ENCODE assay signal across 10 cellular contexts in genomic region chr10:72308320-72308987, GRCh38. TPM values are rescaled to one million over a fixed set of nuclear protein-coding genes. Genes with fewer than 3 reads are reported as not detected.
DNase-seq lines count a peak whose midpoint lies in the region; ATAC-seq and TF ChIP-seq lines count a peak whose summit lies in the region.
"Had no signal": no experiment of that assay in that cellular context is flagged by ENCODE, and none has a peak within 500 bp of the region (broad histone marks: within the 10 kb centered on the region; RNA-seq: fewer than 3 reads in every experiment).

No MANE protein-coding gene starts in this region.

- H3K9me3 Mint-ChIP-seq in activated CD8-positive, alpha-beta T cell treated with anti-CD3 and anti-CD28 coated beads, Interleukin-2, amount 10 ng/mL, durations not matched to agents 7 days and 5 days (ENCODE audit: insufficient read depth), result no peaks in the 10 kb centered on the region
- no peaks in the 10 kb centered on the region for H3K9me3 Mint-ChIP-seq in stimulated activated effector memory CD8-positive, alpha-beta T cell treated with anti-CD3 and anti-CD28 coated beads, Interleukin-12 subunit alpha, Interleukin-12 subunit beta, amount 100 ng/mL, for 72 hours
- H3K9me3 Mint-ChIP-seq: central memory CD8-positive, alpha-beta T cell had no signal

- no peak overlapping the region for H3K4me3 Mint-ChIP-seq in activated CD8-positive, alpha-beta T cell treated with anti-CD3 and anti-CD28 coated beads, Interleukin-2, amount 10 ng/mL, durations not matched to agents 7 days and 5 days
- no peak overlapping the region for H3K4me3 Mint-ChIP-seq in stimulated activated effector memory CD8-positive, alpha-beta T cell treated with anti-CD3 and anti-CD28 coated beads, Interleukin-12 subunit alpha, Interleukin-12 subunit beta, amount 100 ng/mL, for 72 hours
- H3K4me3 Mint-ChIP-seq: central memory CD8-positive, alpha-beta T cell had no signal

- no peaks in the 10 kb centered on the region for H3K27me3 ChIP-seq in heart right ventricle

- peak; percentile 71 for DNase-seq in AG10803 (ENCODE audit: low read depth)
- DNase-seq in HUDEP-2 (lab: John Stamatoyannopoulos, UW; ENCODE audit: unreplicated experiment in 76 of 76), result peak in 74 of 76 experiments; percentile 32 to 88 (median 74)
- DNase-seq in activated CD8-positive, alpha-beta T cell treated with anti-CD3 and anti-CD28 coated beads, Interleukin-2, amount 10 ng/mL, durations not matched to agents 7 days and 5 days, result peak; percentile 53
- DNase-seq in heart right ventricle, result peak; percentile 60 to 67
- DNase-seq in stimulated activated effector memory CD8-positive, alpha-beta T cell treated with anti-CD3 and anti-CD28 coated beads, Interleukin-12 subunit alpha, Interleukin-12 subunit beta, amount 100 ng/mL, for 72 hours (ENCODE audit: low spot score in 2 of 2), result no peak
- no peak for DNase-seq in DMS 273 treated with DMSO at 0.1 percent for 48 hours (lab: John Stamatoyannopoulos, UW)
- no peak for DNase-seq in iPS-NIHi7 (ENCODE audit: extremely low spot score)

- H3K36me3 ChIP-seq in heart right ventricle, result no peaks in the 10 kb centered on the region
- H3K36me3 ChIP-seq: thoracic aorta had no signal

- peak overlapping the region in 9 of 10 donors; percentile 5 to 80 (median 51) for H3K27ac ChIP-seq in heart right ventricle
- H3K27ac ChIP-seq: thoracic aorta had no signal

- 63% methylated on average over 7 of the region's 7 CpGs for WGBS in heart right ventricle, 2 donors

- peak overlapping the region; percentile 80 for H3K27ac Mint-ChIP-seq in activated CD8-positive, alpha-beta T cell treated with anti-CD3 and anti-CD28 coated beads, Interleukin-2, amount 10 ng/mL, durations not matched to agents 7 days and 5 days
- H3K27ac Mint-ChIP-seq in stimulated activated effector memory CD8-positive, alpha-beta T cell treated with anti-CD3 and anti-CD28 coated beads, Interleukin-12 subunit alpha, Interleukin-12 subunit beta, amount 100 ng/mL, for 72 hours, result peak overlapping the region; percentile 90

- POLR2A ChIA-PET in activated CD8-positive, alpha-beta T cell treated with anti-CD3 and anti-CD28 coated beads, Interleukin-2, amount 10 ng/mL, durations not matched to agents 7 days and 5 days (lab: Charles Lee), result interaction anchor here (0.5 to 3.3 kb wide), 9 partner anchors 11 to 130 kb away, joined by 3 to 32 read pairs (median 4); no protein-coding TSS in a partner anchor

- peak; percentile 53 for ATAC-seq in activated CD8-positive, alpha-beta T cell treated with anti-CD3 and anti-CD28 coated beads, Interleukin-2, amount 10 ng/mL, durations not matched to agents 7 days and 5 days
- peak; percentile 22 to 76 (median 59) for ATAC-seq in heart right ventricle
- peak; percentile 51 for ATAC-seq in stimulated activated effector memory CD8-positive, alpha-beta T cell treated with anti-CD3 and anti-CD28 coated beads, Interleukin-12 subunit alpha, Interleukin-12 subunit beta, amount 100 ng/mL, for 72 hours
- no peak for ATAC-seq in GM21515 (IDR thresholded peaks at IDR 0.05; ENCODE audit: unreplicated experiment)

- no peak overlapping the region for H3K4me3 ChIP-seq in AG10803 (ENCODE audit: low read length)
- H3K4me3 ChIP-seq in heart right ventricle, result no peak overlapping the region
- H3K4me3 ChIP-seq: thoracic aorta had no signal

- CTCF ChIA-PET in activated CD8-positive, alpha-beta T cell treated with anti-CD3 and anti-CD28 coated beads, Interleukin-2, amount 10 ng/mL, durations not matched to agents 7 days and 5 days (lab: Charles Lee), result interaction anchor here (0.8 to 2.1 kb wide), 12 partner anchors 10 to 61 kb away, joined by 3 to 11 read pairs (median 4); no protein-coding TSS in a partner anchor

- intact Hi-C loops in heart right ventricle (cut with DNase I), result no loop called here

- TF ChIP-seq CTCF in AG10803 (conservative IDR thresholded peaks at IDR 0.05; ENCODE audit: low read length) (no peak), heart right ventricle (IDR thresholded peaks at IDR 0.05) (peak in 1 of 9 donors; percentile 6)

- no peaks in the 10 kb centered on the region for H3K27me3 Mint-ChIP-seq in activated CD8-positive, alpha-beta T cell treated with anti-CD3 and anti-CD28 coated beads, Interleukin-2, amount 10 ng/mL, durations not matched to agents 7 days and 5 days (ENCODE audit: low read depth)
- H3K27me3 Mint-ChIP-seq: central memory CD8-positive, alpha-beta T cell had no signal

- H3K36me3 Mint-ChIP-seq in activated CD8-positive, alpha-beta T cell treated with anti-CD3 and anti-CD28 coated beads, Interleukin-2, amount 10 ng/mL, durations not matched to agents 7 days and 5 days (ENCODE audit: low read depth), result peaks cover 2% of the 10 kb centered on the region
- H3K36me3 Mint-ChIP-seq in stimulated activated effector memory CD8-positive, alpha-beta T cell treated with anti-CD3 and anti-CD28 coated beads, Interleukin-12 subunit alpha, Interleukin-12 subunit beta, amount 100 ng/mL, for 72 hours, result peaks cover 12% of the 10 kb centered on the region

- H3K4me1 ChIP-seq in heart right ventricle, result peaks cover 21 to 65% (median 44%) of the 10 kb centered on the region in 9 donors

- peaks cover 76% of the 10 kb centered on the region for H3K4me1 Mint-ChIP-seq in activated CD8-positive, alpha-beta T cell treated with anti-CD3 and anti-CD28 coated beads, Interleukin-2, amount 10 ng/mL, durations not matched to agents 7 days and 5 days (ENCODE audit: low read depth)
- H3K4me1 Mint-ChIP-seq in stimulated activated effector memory CD8-positive, alpha-beta T cell treated with anti-CD3 and anti-CD28 coated beads, Interleukin-12 subunit alpha, Interleukin-12 subunit beta, amount 100 ng/mL, for 72 hours, result peaks cover 60% of the 10 kb centered on the region

- no peaks in the 10 kb centered on the region for H3K9me3 ChIP-seq in heart right ventricle
- H3K9me3 ChIP-seq: thoracic aorta had no signal

RNA-seq across cellular contexts. Expression of gene DDIT4, which starts 34.7 kb away (rescaled TPM):
- total RNA-seq in activated CD8-positive, alpha-beta T cell treated with anti-CD3 and anti-CD28 coated beads, Interleukin-2, amount 10 ng/mL, durations not matched to agents 7 days and 5 days, result 100 to 1,000 TPM; 382 to 384 TPM
- total RNA-seq in heart right ventricle, result 100 to 1,000 TPM in 1 of 10 donors, 10 to 100 TPM in 9; 13.6 to 102 (median 30.2) TPM
- 100 to 1,000 TPM in 1 of 2 donors, 10 to 100 TPM in 1; 64.7 to 135 TPM for polyA plus RNA-seq in heart right ventricle

RNA-seq across cellular contexts. Expression of gene DNAJB12, which starts 46.3 kb away (rescaled TPM):
- 10 to 100 TPM; 26.4 to 29.7 TPM for total RNA-seq in activated CD8-positive, alpha-beta T cell treated with anti-CD3 and anti-CD28 coated beads, Interleukin-2, amount 10 ng/mL, durations not matched to agents 7 days and 5 days
- total RNA-seq in heart right ventricle, result 10 to 100 TPM; 24.4 to 32.8 (median 28.9) TPM
- polyA plus RNA-seq in heart right ventricle, result 10 to 100 TPM; 22.6 to 27.5 TPM

Comparison
In these comparisons a context has a peak if more than half of its experiments do, and no peak if none do; other contexts are left out.
1. DNase-seq: peak in AG10803 (single experiment), HUDEP-2 (74 of 76), activated CD8-positive, alpha-beta T cell treated with anti-CD3 and anti-CD28 coated beads, Interleukin-2, amount 10 ng/mL, durations not matched to agents 7 days and 5 days (single experiment) and heart right ventricle (2 of 2); none in stimulated activated effector memory CD8-positive, alpha-beta T cell treated with anti-CD3 and anti-CD28 coated beads, Interleukin-12 subunit alpha, Interleukin-12 subunit beta, amount 100 ng/mL, for 72 hours (0 of 2), DMS 273 treated with DMSO at 0.1 percent for 48 hours (single experiment) and iPS-NIHi7 (single experiment).